16 cellular contexts compared by ENCODE assay signal in the genomic region with DNA sequence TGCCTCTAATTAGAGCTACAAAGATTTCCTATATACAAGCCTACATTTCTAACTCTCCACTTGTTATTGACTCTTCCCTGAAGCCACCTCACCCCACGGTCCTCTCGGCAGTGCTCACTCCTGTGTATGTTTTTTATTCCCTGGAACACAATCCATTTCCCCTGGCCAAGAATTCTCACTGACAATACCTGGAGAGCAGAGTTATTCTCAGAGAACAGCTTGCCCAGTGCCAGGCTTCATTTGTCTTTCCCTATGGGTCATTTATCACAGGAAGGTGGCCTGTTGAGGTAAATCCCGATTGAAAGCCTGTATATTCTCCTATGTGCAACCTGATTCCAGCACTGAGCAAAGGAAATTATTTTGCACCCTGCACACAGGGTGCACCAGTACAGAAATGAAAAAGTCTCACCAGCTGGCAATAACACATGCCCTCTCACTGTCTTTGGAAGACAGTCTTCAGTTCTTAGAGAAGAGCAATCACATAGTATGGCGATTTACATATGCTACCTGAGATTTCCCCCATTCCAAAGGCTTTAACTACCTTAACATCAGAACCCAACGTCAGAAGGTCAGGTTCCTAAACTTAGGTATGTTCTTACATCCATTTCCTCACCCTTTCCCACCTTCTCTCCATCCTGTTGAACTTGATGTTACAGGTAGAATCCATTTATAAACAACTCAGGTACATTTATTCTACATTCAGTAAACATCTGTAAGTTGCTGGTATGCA.
A peak's percentile ranks its signal among the peaks of the same experiment; 100 is the strongest.
DNase-seq lines count a peak whose midpoint lies in the region; ATAC-seq and TF ChIP-seq lines count a peak whose summit lies in the region.
"Had no signal": no experiment of that assay in that cellular context is flagged by ENCODE, and none has a peak within 500 bp of the region (broad histone marks: within the 10 kb centered on the region; RNA-seq: fewer than 3 reads in every experiment).

No MANE protein-coding gene starts in this region.

- no peaks in the 10 kb centered on the region for H3K9me2 ChIP-seq in GM23338 (ENCODE audit: insufficient read depth)

- H3K36me3 Mint-ChIP-seq in GM23338 (ENCODE audit: low read depth), result no peaks in the 10 kb centered on the region; the same call in 2 of the 3 replicates
- H3K36me3 Mint-ChIP-seq: CD4-positive, CD25-positive, alpha-beta regulatory T cell had no signal

- no peaks in the 10 kb centered on the region for H3K79me2 ChIP-seq in GM23338 (replicated peaks; ENCODE audit: insufficient read depth)
- no peaks in the 10 kb centered on the region for H3K79me2 ChIP-seq in mesendoderm (ENCODE audit: control insufficient read depth, insufficient read depth, low read length)

- no peaks in the 10 kb centered on the region for H3K36me3 ChIP-seq in GM23338 (ENCODE audit: insufficient read depth)
- H3K36me3 ChIP-seq in mesendoderm (ENCODE audit: control insufficient read depth, insufficient read depth, low read length), result no peaks in the 10 kb centered on the region

- no peak overlapping the region for H4K8ac ChIP-seq in mesendoderm (ENCODE audit: low read depth, low read length)

- H3K56ac ChIP-seq in mesendoderm (ENCODE audit: low read length), result peak overlapping the region; percentile 1

- no peak overlapping the region for H2AK5ac ChIP-seq in mesendoderm (ENCODE audit: low read length)

- no peak overlapping the region for H3K4ac ChIP-seq in mesendoderm (ENCODE audit: low read depth, low read length)

- peak overlapping the region; percentile 14 for H3K4me3 Mint-ChIP-seq in GM23338
- H3K4me3 Mint-ChIP-seq: B cell; CD4-positive, CD25-positive, alpha-beta regulatory T cell had no signal

- H3K9ac ChIP-seq in mesendoderm (ENCODE audit: low read length), result no peak overlapping the region

- H3K4me3 ChIP-seq in GM23338 (peak overlapping the region; percentile 33), mesendoderm (ENCODE audit: low read length) (no peak overlapping the region)

- H2AFZ ChIP-seq in GM23338, result no peak overlapping the region

- H3K9me3 Mint-ChIP-seq in GM23338, result no peaks in the 10 kb centered on the region

- H3K27me3 ChIP-seq in GM23338 (ENCODE audit: insufficient read depth) (no peaks in the 10 kb centered on the region), mesendoderm (ENCODE audit: insufficient read depth, low read length, poor library complexity) (no peaks in the 10 kb centered on the region)

- WGBS in mesendoderm (ENCODE audit: extremely low coverage, insufficient coverage, low lambda C conversion rate), result no CpG with 5 or more reads among the region's 5 CpGs

- DNase-seq in GM23338 (ENCODE audit: low spot score), result peak; percentile 60
- peak; percentile 82 for DNase-seq in NCI-H69 (lab: John Stamatoyannopoulos, UW)
- peak; percentile 14 to 67 for DNase-seq in dermis microvascular lymphatic vessel endothelial cell (ENCODE audit: low read depth in 2 of 2)
- DNase-seq in mesendoderm, result no peak
- no peak for DNase-seq in activated CD4-positive, alpha-beta T cell treated with anti-CD3 and anti-CD28 coated beads for 48 hours
- DNase-seq in NCI-H526 treated with DMSO at 0.1 percent for 48 hours (lab: John Stamatoyannopoulos, UW), result no peak
- DNase-seq: ACHN; CD4-positive, CD25-positive, alpha-beta regulatory T cell; KBM-7; NCI-H1694 treated with DMSO at 0.1 percent for 48 hours; NCI-H82 had no signal

- no peaks in the 10 kb centered on the region for H3K27me3 Mint-ChIP-seq in GM23338 (ENCODE audit: insufficient read depth, low read depth, poor library complexity)
- H3K27me3 Mint-ChIP-seq: B cell; CD4-positive, CD25-positive, alpha-beta regulatory T cell had no signal

- H3K27ac ChIP-seq in GM23338 (ENCODE audit: low read depth) (peak overlapping the region; percentile 76; the same call in 1 of the 2 replicates), mesendoderm (ENCODE audit: low read depth, low read length) (no peak overlapping the region)

- H3K23ac ChIP-seq in mesendoderm (ENCODE audit: low read length), result no peak overlapping the region

- peaks cover 33% of the 10 kb centered on the region for H3K4me1 Mint-ChIP-seq in GM23338
- H3K4me1 Mint-ChIP-seq: B cell; CD4-positive, CD25-positive, alpha-beta regulatory T cell had no signal

- H3K4me1 ChIP-seq in GM23338 (ENCODE audit: insufficient read depth), result peaks cover 30% of the 10 kb centered on the region
- peaks cover 5% of the 10 kb centered on the region for H3K4me1 ChIP-seq in mesendoderm (ENCODE audit: control insufficient read depth, low read depth, low read length)

- H3F3A ChIP-seq in GM23338 (replicated peaks; ENCODE audit: low read depth), result no peaks in the 10 kb centered on the region; the same call in 1 of the 2 replicates

- no peaks in the 10 kb centered on the region for H3K79me1 ChIP-seq in mesendoderm (ENCODE audit: low read length)

- no peaks in the 10 kb centered on the region for H4K20me1 ChIP-seq in GM23338 (replicated peaks; ENCODE audit: insufficient read depth)

- no peak overlapping the region for H2BK5ac ChIP-seq in mesendoderm (ENCODE audit: low read length)

- no peak for TF ChIP-seq CTCF in GM23338 (conservative IDR thresholded peaks at IDR 0.05; ENCODE audit: low read depth in 2 of 2)

- peak overlapping the region; percentile 63 for H3K4me2 ChIP-seq in GM23338
- no peak overlapping the region for H3K4me2 ChIP-seq in mesendoderm (ENCODE audit: low read length)

- ATAC-seq in GM23338 (peak; percentile 75), GM18502 (IDR thresholded peaks at IDR 0.05; ENCODE audit: poor library complexity, unreplicated experiment) (no peak), GM18861 (IDR thresholded peaks at IDR 0.05; ENCODE audit: unreplicated experiment) (no peak)
- ATAC-seq: HCT116, Panc1 had no signal

- H3K27ac Mint-ChIP-seq in GM23338, result no peak overlapping the region
- H3K27ac Mint-ChIP-seq: B cell; CD4-positive, CD25-positive, alpha-beta regulatory T cell had no signal

- peak overlapping the region; percentile 34 for H3K18ac ChIP-seq in mesendoderm (ENCODE audit: low read length)

- no peak overlapping the region for H2BK120ac ChIP-seq in mesendoderm (ENCODE audit: low read depth, low read length)

- H4K5ac ChIP-seq in mesendoderm (ENCODE audit: low read length), result no peak overlapping the region

- H2BK15ac ChIP-seq in mesendoderm (replicated peaks; ENCODE audit: low read depth), result no peak overlapping the region

TF ChIP-seq in GM23338, 12 proteins besides CTCF, POLR2A, EP300 and RAD21:
- TF ChIP-seq ZNF331 (CRISPR knock-in tag; IDR thresholded peaks at IDR 0.05; ENCODE audit: low read depth) (no peak), POLR2AphosphoS5 (IDR thresholded peaks at IDR 0.05; ENCODE audit: low read depth) (peak; percentile 39)

Comparison
In these comparisons a context has a peak if more than half of its experiments do, and no peak if none do; other contexts are left out.
1. DNase-seq: peak in GM23338 (single experiment), NCI-H69 (single experiment) and dermis microvascular lymphatic vessel endothelial cell (2 of 2); none in mesendoderm (single experiment), activated CD4-positive, alpha-beta T cell treated with anti-CD3 and anti-CD28 coated beads for 48 hours (single experiment) and NCI-H526 treated with DMSO at 0.1 percent for 48 hours (single experiment).